ENCODE assay signal across 16 cellular contexts in the genomic region with DNA sequence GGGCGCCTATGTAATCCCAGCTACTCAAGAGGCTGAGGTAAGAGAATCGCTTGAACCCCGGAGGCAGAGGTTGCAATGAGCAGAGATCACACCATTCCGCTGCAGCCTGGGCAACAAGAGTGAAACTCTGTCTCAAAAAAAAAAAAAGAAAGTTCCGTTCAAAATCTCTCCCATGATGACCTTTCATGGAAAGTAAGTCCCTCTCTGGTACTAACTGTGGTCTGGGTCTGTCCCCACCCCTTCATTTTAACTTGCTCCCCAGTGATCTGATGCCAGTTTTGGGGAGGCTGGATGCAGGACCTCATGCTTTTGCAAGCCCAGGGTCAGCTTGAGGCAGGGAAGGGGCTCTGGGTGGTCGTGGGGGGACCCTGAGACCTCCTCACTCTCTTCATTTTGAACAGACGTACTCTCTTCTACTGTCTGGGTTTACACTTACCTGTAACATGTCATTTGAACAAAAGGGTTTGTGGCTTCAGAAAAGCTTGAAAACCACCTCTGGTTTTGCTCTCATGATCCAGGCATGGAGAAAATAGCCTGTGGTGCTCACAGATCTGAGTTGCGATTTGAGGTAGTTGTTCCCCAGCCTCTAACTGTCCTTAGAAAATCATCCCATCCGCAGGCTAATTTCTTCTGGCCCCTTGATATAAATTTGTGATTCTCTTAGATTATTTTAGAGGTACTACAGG. TPM values are rescaled to one million over a fixed set of nuclear protein-coding genes. Genes with fewer than 3 reads are reported as not detected.
"Had no signal": no experiment of that assay in that cellular context is flagged by ENCODE, and none has a peak within 500 bp of the region (broad histone marks: within the 10 kb centered on the region; RNA-seq: fewer than 3 reads in every experiment).

No MANE protein-coding gene starts in this region.

RNA-seq across cellular contexts. Expression of gene CD8B2, which starts 19.0 kb away (rescaled TPM):
- total RNA-seq: dermis microvascular lymphatic vessel endothelial cell, esophagus mucosa, glomerular endothelial cell, left ventricle myocardium superior, mesenteric fat pad, myocyte, occipital lobe, psoas muscle, renal cortical epithelial cell, right cardiac atrium, sigmoid colon, stomach, subcutaneous adipose tissue had no signal
- polyA plus RNA-seq: keratinocyte, neural cell, ovary, right cardiac atrium had no signal

RNA-seq across cellular contexts. Expression of gene RGPD3, which starts 37.9 kb away (rescaled TPM):
- total RNA-seq: left ventricle myocardium superior had no signal
